ENCODE assay signal across 17 cellular contexts in the genomic region with DNA sequence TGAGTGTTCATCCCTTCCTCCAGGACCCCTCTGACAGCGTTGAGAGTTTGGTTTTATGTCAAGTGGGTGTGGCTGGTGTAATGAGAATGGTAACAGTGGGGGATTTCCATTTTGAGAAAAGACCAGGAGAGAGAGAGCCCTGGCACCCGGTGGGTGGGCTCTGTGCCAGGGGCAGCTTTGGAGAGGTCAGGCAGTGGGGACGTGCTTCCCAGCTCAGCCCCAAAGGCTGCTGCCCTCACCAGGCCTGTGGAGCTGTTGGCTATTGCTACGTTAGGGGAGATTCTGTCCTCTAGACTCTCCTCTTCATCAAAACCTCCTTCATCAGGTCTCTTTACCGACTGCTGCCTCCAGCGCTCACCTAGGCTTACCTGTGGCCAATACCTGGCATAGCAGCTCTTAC.
DNase-seq lines count a peak whose midpoint lies in the region; ATAC-seq and TF ChIP-seq lines count a peak whose summit lies in the region.
"Had no signal": no experiment of that assay in that cellular context is flagged by ENCODE, and none has a peak within 500 bp of the region (broad histone marks: within the 10 kb centered on the region; RNA-seq: fewer than 3 reads in every experiment).

No MANE protein-coding gene starts in this region.

- H3K27ac ChIP-seq in HEK293 (ENCODE audit: extremely low read depth, low read depth, low read length): no peak overlapping the region
- H3K27ac ChIP-seq: PC-9 had no signal

- H3K4me3 ChIP-seq in H7 (ENCODE audit: insufficient read depth, low read depth, low read length) (no peak overlapping the region), HEK293 (ENCODE audit: low read depth, low read length) (no peak overlapping the region)
- H3K4me3 ChIP-seq: PC-9 had no signal

- no peak for ATAC-seq in left lobe of liver

- H3K4me1 ChIP-seq in HEK293 (ENCODE audit: control insufficient read depth, insufficient read depth, low read length): no peaks in the 10 kb centered on the region

- no peak for TF ChIP-seq CTCF in HEK293 (tag by site-specific recombination; IDR thresholded peaks at IDR 0.05)

- POLR2A ChIA-PET in HEK293 (lab: Yijun Ruan, JAX): no interaction called here

- H3K36me3 ChIP-seq in H7 (replicated peaks; ENCODE audit: control insufficient read depth, insufficient read depth, low read length) (no peaks in the 10 kb centered on the region), HEK293 (ENCODE audit: control insufficient read depth in 2 of 2, insufficient read depth in 1 of 2, low read length in 2 of 2) (no peaks in the 10 kb centered on the region)

- peak; percentile 13 for DNase-seq in H7
- DNase-seq in NCI-H69 (lab: John Stamatoyannopoulos, UW): peak; percentile 77
- DNase-seq in left lobe of liver (ENCODE audit: low spot score): peak; percentile 31
- no peak for DNase-seq in NCI-H187 (lab: John Stamatoyannopoulos, UW)
- no peak for DNase-seq in NCI-H774 (lab: John Stamatoyannopoulos, UW)
- no peak for DNase-seq in effector CD4-positive, alpha-beta T cell
- DNase-seq: CD4-positive, CD25-positive, alpha-beta regulatory T cell; Kasumi-1; NCI-H1694; NCI-H2081 treated with DMSO at 0.1 percent for 48 hours; NCI-H82; PC-9; RPMI8226; SIG-M5; SK-N-SH; T-helper 2 cell had no signal

- no peaks in the 10 kb centered on the region for H3K9me3 ChIP-seq in HEK293 (ENCODE audit: control insufficient read depth, insufficient read depth, low read depth, low read length)
- H3K9me3 ChIP-seq: SK-N-SH had no signal

- CTCF ChIA-PET in HEK293 (lab: Yijun Ruan, JAX): no interaction called here

- H3K27me3 ChIP-seq in H7 (ENCODE audit: control insufficient read depth, insufficient read depth, low read length): no peaks in the 10 kb centered on the region

TF ChIP-seq in HEK293, 187 proteins besides CTCF, POLR2A, EP300 and RAD21:
- TF ChIP-seq ZNF521 (tag by site-specific recombination; IDR thresholded peaks at IDR 0.05) (no peak), ZNF138 (tag by site-specific recombination; IDR thresholded peaks at IDR 0.05; ENCODE audit: borderline replicate concordance) (no peak), ZNF548 (tag by site-specific recombination; IDR thresholded peaks at IDR 0.05) (no peak), ZBTB20 (tag by site-specific recombination; IDR thresholded peaks at IDR 0.05) (no peak), ZNF621 (tag by site-specific recombination; IDR thresholded peaks at IDR 0.05) (no peak), ZNF146 (tag by site-specific recombination; IDR thresholded peaks at IDR 0.05) (no peak), ZIC2 (tag by site-specific recombination; IDR thresholded peaks at IDR 0.05) (peak; percentile 46), ZNF221 (tag by site-specific recombination; IDR thresholded peaks at IDR 0.05; ENCODE audit: borderline replicate concordance) (no peak)

Comparison
In these comparisons a context has a peak if more than half of its experiments do, and no peak if none do; other contexts are left out.
1. DNase-seq: peak in H7 (single experiment), NCI-H69 (single experiment) and left lobe of liver (single experiment); none in NCI-H187 (0 of 2), NCI-H774 (single experiment) and effector CD4-positive, alpha-beta T cell (single experiment).